ENCODE assay signal across 8 cellular contexts in genomic region chr6:89372506-89372901, GRCh38. TPM values are rescaled to one million over a fixed set of nuclear protein-coding genes. Genes with fewer than 3 reads are reported as not detected.
DNase-seq lines count a peak whose midpoint lies in the region; ATAC-seq, FAIRE-seq and TF ChIP-seq lines count a peak whose summit lies in the region.

No MANE protein-coding gene starts in this region.

- ATAC-seq in GM18508 (IDR thresholded peaks at IDR 0.05; ENCODE audit: insufficient read depth, unreplicated experiment) (peak; percentile 26), GM19452 (IDR thresholded peaks at IDR 0.05; ENCODE audit: unreplicated experiment) (peak; percentile 43), HG03103 (IDR thresholded peaks at IDR 0.05; ENCODE audit: low read depth, unreplicated experiment) (peak; percentile 49), GM12878 (peak; percentile 59)

- RAD21 ChIA-PET in GM12878 (lab: Charles Lee; ENCODE audit: unreplicated experiment): interaction anchor here (0.8 to 2.6 kb wide), 38 partner anchors 9 to 1106 kb away, joined by 3 to 30 read pairs (median 6); partner anchors contain the start of genes ANKRD6, LYRM2, RRAGD and UBE2J1

- intact Hi-C loops in GM12878 (cut with micrococcal nuclease; ENCODE audit: unreplicated experiment) (loop anchor here (1.0 to 10.0 kb wide), 6 partner anchors 38 to 1102 kb away; no protein-coding TSS in a partner anchor), ovary (cut with DNase I) (loop anchor here in 1 of 4 donors (10.0 kb wide), 1 partner anchor 1538 kb away; no protein-coding TSS in a partner anchor)

- SMC1A ChIA-PET in GM12878 (lab: Charles Lee; ENCODE audit: uncharacterized antibody, unreplicated experiment): interaction anchor here (0.5 to 4.1 kb wide), 47 partner anchors 9 to 390 kb away, joined by 3 to 52 read pairs (median 5); partner anchors contain the start of gene ANKRD6

- DNase-seq in GM12878 (ENCODE audit: low read depth, low spot score): no peak
- DNase-seq in medulla oblongata (ENCODE audit: extremely low spot score): no peak
- no peak for DNase-seq in activated effector memory CD4-positive, alpha-beta T cell treated with Interleukin-2 at 50 U/mL for 16 hours
- no peak for DNase-seq in UCSD-AML1 (lab: John Stamatoyannopoulos, UW; ENCODE audit: unreplicated experiment)
- no peak for DNase-seq in ovary

- no peaks in the 10 kb centered on the region; the same call in 1 of the 2 replicates for H3K79me2 ChIP-seq in GM12878 (ENCODE audit: control insufficient read depth, insufficient read depth, low read length)

- FAIRE-seq in GM12878 (lab: Jason Lieb, UNC): peak; percentile 7

- H3K4me3 ChIP-seq in GM12878: no peak overlapping the region
- H3K4me3 ChIP-seq in ovary: no peak overlapping the region

- TF ChIP-seq POLR2A in GM12878 (IDR thresholded peaks at IDR 0.05; ENCODE audit: low read depth, low read length) (no peak), ovary (IDR thresholded peaks at IDR 0.05) (no peak)

- no peaks in the 10 kb centered on the region for H3K9me3 ChIP-seq in GM12878 (replicated peaks; ENCODE audit: control insufficient read depth, insufficient read depth, low read length)
- H3K9me3 ChIP-seq in ovary: no peaks in the 10 kb centered on the region

- 2% methylated on average over 3 of the region's 3 CpGs for WGBS in GM12878 (ENCODE audit: insufficient coverage, insufficient replicate concordance, low lambda C conversion rate, missing lambda C conversion rate)
- 60 to 73% (median 71%) methylated on average over 3 of the region's 3 CpGs for WGBS in ovary, 3 donors

- H3K36me3 ChIP-seq in GM12878 (ENCODE audit: control insufficient read depth in 2 of 2, insufficient read depth in 2 of 2, low read length in 1 of 2) (no peaks in the 10 kb centered on the region), ovary (no peaks in the 10 kb centered on the region)

- H3K9ac ChIP-seq in GM12878 (ENCODE audit: control insufficient read depth, insufficient read depth, low read length): peak overlapping the region; percentile 3

- no peaks in the 10 kb centered on the region for H4K20me1 ChIP-seq in GM12878 (ENCODE audit: control insufficient read depth, insufficient read depth)

- POLR2A ChIA-PET in GM12878 (lab: Charles Lee): interaction anchor here (0.9 to 1.7 kb wide), 7 partner anchors 8 to 291 kb away, joined by 3 to 13 read pairs (median 4); partner anchors contain the start of gene PNRC1

- no peak for TF ChIP-seq RAD21 in GM12878 (IDR thresholded peaks at IDR 0.05; ENCODE audit: insufficient read depth, low read depth, low read length)

- CTCF ChIA-PET in GM12878 (lab: Yijun Ruan, JAX): interaction anchor here (0.6 to 3.6 kb wide), 61 partner anchors 8 to 1979 kb away, joined by 3 to 116 read pairs (median 6); partner anchors contain the start of genes ANKRD6, CASP8AP2, LYRM2 and MDN1

- BruUV-seq in GM12878 (replicated peaks; lab: Mats Ljungman, UMichigan): no TSS peak

- peak overlapping the region; percentile 6; the same call in 1 of the 2 replicates for H2AFZ ChIP-seq in GM12878 (ENCODE audit: control insufficient read depth, low read depth, low read length)

- H3K4me2 ChIP-seq in GM12878 (ENCODE audit: control insufficient read depth, insufficient read depth): peak overlapping the region; percentile 14

- TF ChIP-seq CTCF in GM12878 (IDR thresholded peaks at IDR 0.05 in 2 of 3, conservative IDR thresholded peaks at IDR 0.05 in 1 of 3; ENCODE audit: control insufficient read depth in 2 of 3, extremely low read depth in 1 of 3, insufficient read depth in 1 of 3, low read depth in 3 of 3, low read length in 3 of 3): no peak
- TF ChIP-seq CTCF in ovary (IDR thresholded peaks at IDR 0.05): no peak

- H3K27me3 ChIP-seq in GM12878 (replicated peaks in 1 of 2; ENCODE audit: control insufficient read depth in 2 of 2, insufficient read depth in 2 of 2, low read length in 1 of 2): no peaks in the 10 kb centered on the region
- H3K27me3 ChIP-seq in ovary: no peaks in the 10 kb centered on the region

- H3K27ac ChIP-seq in GM12878 (ENCODE audit: control insufficient read depth, insufficient read depth) (peak overlapping the region; percentile 52), ovary (no peak overlapping the region)

- H3K4me1 ChIP-seq in GM12878 (ENCODE audit: control insufficient read depth, insufficient read depth, low read length) (peaks cover 28% of the 10 kb centered on the region), ovary (ENCODE audit: insufficient read depth) (peaks cover 1% of the 10 kb centered on the region)

- in situ Hi-C loops in GM12878 (cut with MboI): loop anchor here (5.0 kb wide), 1 partner anchor 240 kb away; no protein-coding TSS in a partner anchor

- TF ChIP-seq EP300 in GM12878 (IDR thresholded peaks at IDR 0.05; ENCODE audit: borderline replicate concordance in 1 of 2, control insufficient read depth in 1 of 2, low read depth in 2 of 2, low read length in 2 of 2): peak; percentile 61 to 70; a peak in 1 of 4 replicates
- no peak for TF ChIP-seq EP300 in ovary (IDR thresholded peaks at IDR 0.05)

TF ChIP-seq in GM12878, 131 proteins besides CTCF, POLR2A, EP300 and RAD21 (continues in another document):
- TF ChIP-seq CBX5 (IDR thresholded peaks at IDR 0.05; ENCODE audit: low read depth): 0 out of 2 replicates have a peak, but pooled peaks have one; percentile 45

RNA-seq across cellular contexts. Expression of gene UBE2J1, which starts 20.0 kb away (rescaled TPM):
- total RNA-seq in GM12878 (2013; cell fraction: nucleolus; rRNA removed): 36.7 and 38.5 TPM in 2 replicates
- total RNA-seq in GM12878 (2014; rRNA removed): 90.6 and 96.0 TPM in 2 replicates
- total RNA-seq in GM12878 (2014; rRNA removed; fragmentation: Illumina TruSeq; extraction: Trizol): 110 and 114 TPM in 2 replicates
- 84.3 and 85.9 TPM in 2 replicates for total RNA-seq in GM12878 (2021)
- polyA plus RNA-seq in GM12878 (2011; ENCODE audit: low read depth): 65.5 TPM
- 89.5 and 129 TPM in 2 replicates for polyA plus RNA-seq in GM12878 (2011; rRNA removed)
- 43.6 and 46.9 TPM in 2 replicates for polyA plus RNA-seq in GM12878 (2011; cell fraction: cytosol; rRNA removed)
- 22.2 and 24.3 TPM in 2 replicates for polyA plus RNA-seq in GM12878 (2011; cell fraction: nucleus; rRNA removed)
- 84.3 and 96.2 TPM in 2 replicates for polyA plus RNA-seq in GM12878 (2012)
- polyA plus RNA-seq in GM12878 (2014; fragmentation: Illumina TruSeq; extraction: Trizol): 120 and 151 TPM in 2 replicates
- polyA plus RNA-seq in GM12878 (2014; fragmentation: Nextera tagmentation; extraction: Ambion mirVana): 10 to 100 TPM; 48.7 to 69.1 TPM
- polyA plus RNA-seq in GM12878 (2014; rRNA removed): 68.5 and 76.8 TPM in 2 replicates
- polyA plus RNA-seq in GM12878 (2016; fragmentation: Nextera tagmentation; extraction: Ambion mirVana): 100 to 1,000 TPM; 129 to 131 TPM
- 59.3 and 75.9 TPM in 2 replicates for polyA minus RNA-seq in GM12878 (2011; rRNA and poly(A)+ RNA removed)
- 25.3 and 30.1 TPM in 2 replicates for polyA minus RNA-seq in GM12878 (2011; cell fraction: cytosol; rRNA and poly(A)+ RNA removed)
- polyA minus RNA-seq in GM12878 (2011; cell fraction: nucleus; rRNA and poly(A)+ RNA removed): 11.0 and 17.1 TPM in 2 replicates
- total RNA-seq in ovary: 10 to 100 TPM; 25.3 to 48.6 (median 35.8) TPM
- 10 to 100 TPM; 21.6 to 40.6 TPM for polyA plus RNA-seq in ovary

RNA-seq across cellular contexts. Expression of gene RRAGD, which starts 39.6 kb away (rescaled TPM):
- total RNA-seq in GM12878 (2013; cell fraction: nucleolus; rRNA removed): 8.4 and 8.8 TPM in 2 replicates
- 8.2 and 8.9 TPM in 2 replicates for total RNA-seq in GM12878 (2014; rRNA removed)
- 12.9 and 13.6 TPM in 2 replicates for total RNA-seq in GM12878 (2014; rRNA removed; fragmentation: Illumina TruSeq; extraction: Trizol)
- total RNA-seq in GM12878 (2021): 15.6 and 16.5 TPM in 2 replicates
- 34.4 TPM for polyA plus RNA-seq in GM12878 (2011; ENCODE audit: low read depth)
- polyA plus RNA-seq in GM12878 (2011; rRNA removed): 17.4 and 25.5 TPM in 2 replicates
- 5.4 and 5.8 TPM in 2 replicates for polyA plus RNA-seq in GM12878 (2011; cell fraction: cytosol; rRNA removed)
- polyA plus RNA-seq in GM12878 (2011; cell fraction: nucleus; rRNA removed): 2.7 and 4.2 TPM in 2 replicates
- polyA plus RNA-seq in GM12878 (2012): 41.1 and 60.7 TPM in 2 replicates
- polyA plus RNA-seq in GM12878 (2014; fragmentation: Illumina TruSeq; extraction: Trizol): 9.8 and 15.3 TPM in 2 replicates
- 1 to 10 TPM; 4.6 to 4.8 TPM for polyA plus RNA-seq in GM12878 (2014; fragmentation: Nextera tagmentation; extraction: Ambion mirVana)
- polyA plus RNA-seq in GM12878 (2014; rRNA removed): 6.3 and 8.1 TPM in 2 replicates
- 1 to 10 TPM; 5.6 to 8.7 TPM for polyA plus RNA-seq in GM12878 (2016; fragmentation: Nextera tagmentation; extraction: Ambion mirVana)
- polyA minus RNA-seq in GM12878 (2011; rRNA and poly(A)+ RNA removed): 7.4 and 12.2 TPM in 2 replicates
- 3.2 and 4.7 TPM in 2 replicates for polyA minus RNA-seq in GM12878 (2011; cell fraction: cytosol; rRNA and poly(A)+ RNA removed)
- 1.2 and 1.4 TPM in 2 replicates for polyA minus RNA-seq in GM12878 (2011; cell fraction: nucleus; rRNA and poly(A)+ RNA removed)
- 10 to 100 TPM in 1 of 7 donors, 1 to 10 TPM in 6; 3.1 to 12.9 (median 7.9) TPM for total RNA-seq in ovary
- polyA plus RNA-seq in ovary: 1 to 10 TPM in 1 of 2 donors, under 1 TPM in 1; 0.71 to 9.0 TPM

RNA-seq across cellular contexts. Expression of gene GABRR2, which starts 57.4 kb away (rescaled TPM):
- total RNA-seq in GM12878 (2013; cell fraction: nucleolus; rRNA removed): 2.9 and 4.1 TPM in 2 replicates
- total RNA-seq in GM12878 (2014; rRNA removed): 0.23 and 0.33 TPM in 2 replicates
- total RNA-seq in GM12878 (2014; rRNA removed; fragmentation: Illumina TruSeq; extraction: Trizol): 0.31 and 0.32 TPM in 2 replicates
- 0.35 and 0.54 TPM in 2 replicates for total RNA-seq in GM12878 (2021)
- polyA plus RNA-seq in GM12878 (2011; ENCODE audit: low read depth): 0.35 TPM
- polyA plus RNA-seq in GM12878 (2011; rRNA removed): 0.27 and 0.34 TPM in 2 replicates
- polyA plus RNA-seq in GM12878 (2011; cell fraction: cytosol; rRNA removed): 0.36 and 0.37 TPM in 2 replicates
- 4.2 and 4.3 TPM in 2 replicates for polyA plus RNA-seq in GM12878 (2011; cell fraction: nucleus; rRNA removed)
- 0.38 and 0.58 TPM in 2 replicates for polyA plus RNA-seq in GM12878 (2012)
- 0.59 and 0.72 TPM in 2 replicates for polyA plus RNA-seq in GM12878 (2014; fragmentation: Illumina TruSeq; extraction: Trizol)
- not detected for polyA plus RNA-seq in GM12878 (2014; fragmentation: Nextera tagmentation; extraction: Ambion mirVana)
- polyA plus RNA-seq in GM12878 (2014; rRNA removed): 0.33 and 0.62 TPM in 2 replicates
- polyA plus RNA-seq in GM12878 (2016; fragmentation: Nextera tagmentation; extraction: Ambion mirVana): under 1 TPM; 0.16 to 0.19 TPM
- polyA minus RNA-seq in GM12878 (2011; rRNA and poly(A)+ RNA removed): 0.22 and 0.26 TPM in 2 replicates
- not detected in 2 replicates for polyA minus RNA-seq in GM12878 (2011; cell fraction: cytosol; rRNA and poly(A)+ RNA removed)
- polyA minus RNA-seq in GM12878 (2011; cell fraction: nucleus; rRNA and poly(A)+ RNA removed): 0.48 and 0.77 TPM in 2 replicates
- total RNA-seq in ovary: 1 to 10 TPM in 1 of 7 donors, under 1 TPM in 5, not detected in 1; 0.24 to 1.1 (median 0.52) TPM
- polyA plus RNA-seq in ovary: under 1 TPM; 0.24 to 0.70 TPM
